Comparison of ENCODE assay signal across 1 cellular context in genomic region chr2:240255811-240256703, GRCh38.
A peak's percentile ranks its signal among the peaks of the same experiment; 100 is the strongest.
TF ChIP-seq lines count a peak whose summit lies in the region.

No MANE protein-coding gene starts in this region.

TF ChIP-seq in HepG2, 621 proteins besides CTCF, POLR2A, EP300 and RAD21 (continued from another document and continues in another):
- TF ChIP-seq, protein P1, sequence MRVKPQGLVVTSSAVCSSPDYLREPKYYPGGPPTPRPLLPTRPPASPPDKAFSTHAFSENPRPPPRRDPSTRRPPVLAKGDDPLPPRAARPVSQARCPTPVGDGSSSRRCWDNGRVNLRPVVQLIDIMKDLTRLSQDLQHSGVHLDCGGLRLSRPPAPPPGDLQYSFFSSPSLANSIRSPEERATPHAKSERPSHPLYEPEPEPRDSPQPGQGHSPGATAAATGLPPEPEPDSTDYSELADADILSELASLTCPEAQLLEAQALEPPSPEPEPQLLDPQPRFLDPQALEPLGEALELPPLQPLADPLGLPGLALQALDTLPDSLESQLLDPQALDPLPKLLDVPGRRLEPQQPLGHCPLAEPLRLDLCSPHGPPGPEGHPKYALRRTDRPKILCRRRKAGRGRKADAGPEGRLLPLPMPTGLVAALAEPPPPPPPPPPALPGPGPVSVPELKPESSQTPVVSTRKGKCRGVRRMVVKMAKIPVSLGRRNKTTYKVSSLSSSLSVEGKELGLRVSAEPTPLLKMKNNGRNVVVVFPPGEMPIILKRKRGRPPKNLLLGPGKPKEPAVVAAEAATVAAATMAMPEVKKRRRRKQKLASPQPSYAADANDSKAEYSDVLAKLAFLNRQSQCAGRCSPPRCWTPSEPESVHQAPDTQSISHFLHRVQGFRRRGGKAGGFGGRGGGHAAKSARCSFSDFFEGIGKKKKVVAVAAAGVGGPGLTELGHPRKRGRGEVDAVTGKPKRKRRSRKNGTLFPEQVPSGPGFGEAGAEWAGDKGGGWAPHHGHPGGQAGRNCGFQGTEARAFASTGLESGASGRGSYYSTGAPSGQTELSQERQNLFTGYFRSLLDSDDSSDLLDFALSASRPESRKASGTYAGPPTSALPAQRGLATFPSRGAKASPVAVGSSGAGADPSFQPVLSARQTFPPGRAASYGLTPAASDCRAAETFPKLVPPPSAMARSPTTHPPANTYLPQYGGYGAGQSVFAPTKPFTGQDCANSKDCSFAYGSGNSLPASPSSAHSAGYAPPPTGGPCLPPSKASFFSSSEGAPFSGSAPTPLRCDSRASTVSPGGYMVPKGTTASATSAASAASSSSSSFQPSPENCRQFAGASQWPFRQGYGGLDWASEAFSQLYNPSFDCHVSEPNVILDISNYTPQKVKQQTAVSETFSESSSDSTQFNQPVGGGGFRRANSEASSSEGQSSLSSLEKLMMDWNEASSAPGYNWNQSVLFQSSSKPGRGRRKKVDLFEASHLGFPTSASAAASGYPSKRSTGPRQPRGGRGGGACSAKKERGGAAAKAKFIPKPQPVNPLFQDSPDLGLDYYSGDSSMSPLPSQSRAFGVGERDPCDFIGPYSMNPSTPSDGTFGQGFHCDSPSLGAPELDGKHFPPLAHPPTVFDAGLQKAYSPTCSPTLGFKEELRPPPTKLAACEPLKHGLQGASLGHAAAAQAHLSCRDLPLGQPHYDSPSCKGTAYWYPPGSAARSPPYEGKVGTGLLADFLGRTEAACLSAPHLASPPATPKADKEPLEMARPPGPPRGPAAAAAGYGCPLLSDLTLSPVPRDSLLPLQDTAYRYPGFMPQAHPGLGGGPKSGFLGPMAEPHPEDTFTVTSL (CRISPR knock-in tag; IDR thresholded peaks at IDR 0.05; ENCODE audit: borderline replicate concordance) = peak; percentile 61; the same call in 1 of the 2 replicates
- TF ChIP-seq ZNF800 (CRISPR knock-in tag; IDR thresholded peaks at IDR 0.05) (peak; percentile 68; the same call in 1 of the 2 replicates), NFIC (IDR thresholded peaks at IDR 0.05; ENCODE audit: low read length) (no peak; the same call in 1 of the 2 replicates), DDIT3 (CRISPR knock-in tag; IDR thresholded peaks at IDR 0.05) (no peak), ZBTB7A (CRISPR knock-in tag; IDR thresholded peaks at IDR 0.05) (peak; percentile 46; the same call in 1 of the 2 replicates), ZNF710 (CRISPR knock-in tag; IDR thresholded peaks at IDR 0.05; ENCODE audit: borderline replicate concordance) (peak; percentile 81; the same call in 1 of the 2 replicates), SMAD9 (CRISPR knock-in tag; IDR thresholded peaks at IDR 0.05) (no peak), ZMYM2 (CRISPR knock-in tag; IDR thresholded peaks at IDR 0.05) (no peak), MZF1 (CRISPR knock-in tag; IDR thresholded peaks at IDR 0.05; ENCODE audit: borderline replicate concordance) (no peak), MTA3 (CRISPR knock-in tag; IDR thresholded peaks at IDR 0.05) (no peak), DRAP1 (CRISPR knock-in tag; IDR thresholded peaks at IDR 0.05) (peak; percentile 29), E2F5 (CRISPR knock-in tag; conservative IDR thresholded peaks at IDR 0.05) (no peak), TBX3 (IDR thresholded peaks at IDR 0.05; ENCODE audit: borderline replicate concordance) (peak; percentile 55; the same call in 1 of the 2 replicates), ISL2 (CRISPR knock-in tag; IDR thresholded peaks at IDR 0.05) (peak; percentile 63), ZFP91 (CRISPR knock-in tag; IDR thresholded peaks at IDR 0.05; ENCODE audit: borderline replicate concordance) (peak; percentile 37), PRPF4 (IDR thresholded peaks at IDR 0.05; ENCODE audit: low read depth, low read length, poor library complexity, severe bottlenecking) (no peak), SNAPC2 (CRISPR knock-in tag; IDR thresholded peaks at IDR 0.05) (no peak), ZBTB49 (CRISPR knock-in tag; IDR thresholded peaks at IDR 0.05; ENCODE audit: borderline replicate concordance) (no peak), ZNF740 (CRISPR knock-in tag; IDR thresholded peaks at IDR 0.05) (no peak), PATZ1 (CRISPR knock-in tag; IDR thresholded peaks at IDR 0.05) (peak; percentile 90), TEF (CRISPR knock-in tag; IDR thresholded peaks at IDR 0.05) (no peak), ARNT (IDR thresholded peaks at IDR 0.05) (no peak), NR2F2 (IDR thresholded peaks at IDR 0.05; ENCODE audit: borderline replicate concordance, low read depth) (0 out of 2 replicates have a peak, but pooled peaks have one; percentile 59), ZNF329 (CRISPR knock-in tag; IDR thresholded peaks at IDR 0.05; ENCODE audit: low read depth) (0 out of 2 replicates have a peak, but pooled peaks have one; percentile 57), GPN1 (CRISPR knock-in tag; IDR thresholded peaks at IDR 0.05; ENCODE audit: borderline replicate concordance) (no peak), NFRKB (IDR thresholded peaks at IDR 0.05) (no peak), ZSCAN29 (CRISPR knock-in tag; conservative IDR thresholded peaks at IDR 0.05) (no peak), ZNF260 (CRISPR knock-in tag; IDR thresholded peaks at IDR 0.05; ENCODE audit: borderline replicate concordance, low read depth) (no peak), HNRNPL (IDR thresholded peaks at IDR 0.05; ENCODE audit: low read depth, low read length) (no peak), TFDP2 (CRISPR knock-in tag; IDR thresholded peaks at IDR 0.05) (no peak), ZNF781 (CRISPR knock-in tag; IDR thresholded peaks at IDR 0.05; ENCODE audit: borderline replicate concordance, not compliant biosample characterization) (no peak), E2F2 (CRISPR knock-in tag; IDR thresholded peaks at IDR 0.05; ENCODE audit: borderline replicate concordance) (no peak), GZF1 (CRISPR knock-in tag; IDR thresholded peaks at IDR 0.05) (no peak), ZNF761 (CRISPR knock-in tag; conservative IDR thresholded peaks at IDR 0.05) (no peak)
